2 cellular contexts compared by ENCODE assay signal in genomic region chr13:65410791-65411190, GRCh38.
TF ChIP-seq lines count a peak whose summit lies in the region.

No MANE protein-coding gene starts in this region.

TF ChIP-seq in HepG2, 621 proteins besides CTCF, POLR2A, EP300 and RAD21:
- no peak for TF ChIP-seq ZEB1 (IDR thresholded peaks at IDR 0.05; ENCODE audit: insufficient replicate concordance, low read depth)
- TF ChIP-seq ZBTB40 (IDR thresholded peaks at IDR 0.05) = peak; percentile 85
- TF ChIP-seq ZBTB40 (CRISPR knock-in tag; IDR thresholded peaks at IDR 0.05) = no peak

TF ChIP-seq in IMR-90, 13 proteins besides CTCF, POLR2A, EP300 and RAD21:
- TF ChIP-seq CEBPB (IDR thresholded peaks at IDR 0.05; ENCODE audit: low read depth, low read length) (peak; percentile 47), RCOR1 (IDR thresholded peaks at IDR 0.05; ENCODE audit: insufficient replicate concordance, low read length) (no peak)
